ENCODE assay signal across 1 cellular context in the genomic region with DNA sequence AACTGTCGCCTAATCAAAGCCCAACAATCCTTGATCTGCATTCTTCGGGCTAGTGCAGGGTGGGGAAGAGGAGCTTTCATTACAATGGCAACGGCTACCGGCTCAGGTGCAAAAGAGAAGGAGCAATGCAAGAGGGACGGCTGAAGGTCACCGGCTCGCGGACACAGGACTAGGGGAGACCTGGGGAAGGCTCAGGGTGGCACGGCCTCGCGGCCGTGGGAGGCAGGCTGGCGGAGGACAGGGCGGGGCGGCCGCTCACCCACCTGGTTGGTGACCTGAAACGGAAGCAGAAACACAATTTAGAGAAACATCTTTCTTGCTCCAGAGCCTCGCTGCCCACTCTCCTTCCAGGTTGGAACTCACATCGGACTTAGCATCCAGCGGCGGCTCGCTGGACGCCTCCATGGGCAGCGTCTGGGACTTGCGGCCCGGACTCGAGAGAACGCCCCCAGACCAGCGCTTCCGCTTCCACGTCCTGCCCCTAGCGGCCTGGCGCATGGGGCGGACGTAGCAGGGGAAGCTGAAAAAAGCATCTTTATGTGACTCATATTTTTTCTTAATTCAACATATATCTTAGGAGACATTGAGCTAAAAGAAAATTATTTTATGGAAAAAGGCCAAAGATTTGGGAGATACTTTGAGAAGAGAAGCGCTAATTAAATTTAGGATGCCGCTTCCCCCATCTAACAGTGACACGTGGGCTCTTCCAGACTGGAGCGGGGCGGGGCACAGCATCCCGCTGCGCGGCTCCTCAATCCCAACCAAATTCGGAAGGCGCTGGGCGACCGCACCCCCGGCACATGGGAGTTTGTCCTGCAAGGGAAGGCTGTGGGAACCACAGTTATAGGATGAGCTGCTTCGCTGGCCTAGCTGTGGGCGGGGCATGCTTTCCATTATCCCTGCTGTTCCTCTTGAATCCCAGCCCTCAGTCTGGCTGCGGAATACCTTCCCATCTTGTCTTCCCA.
A peak's percentile ranks its signal among the peaks of the same experiment; 100 is the strongest.
TF ChIP-seq lines count a peak whose summit lies in the region.

A gene (minus strand): TSS at position 441 of the 965 bp plus-strand sequence. CDS start 36 bp downstream, at position 405.

TF ChIP-seq in HepG2, 621 proteins besides CTCF, POLR2A, EP300 and RAD21 (continued from another document and continues in another):
- TF ChIP-seq HES4 (CRISPR knock-in tag; IDR thresholded peaks at IDR 0.05; ENCODE audit: borderline replicate concordance) (no peak), TMF1 (CRISPR knock-in tag; IDR thresholded peaks at IDR 0.05; ENCODE audit: low read depth) (no peak), ZFY (CRISPR knock-in tag; IDR thresholded peaks at IDR 0.05) (peak; percentile 91), KAT7 (CRISPR knock-in tag; IDR thresholded peaks at IDR 0.05; ENCODE audit: borderline replicate concordance) (peak; percentile 65; the same call in 1 of the 2 replicates), ZSCAN9 (CRISPR knock-in tag; IDR thresholded peaks at IDR 0.05; ENCODE audit: borderline replicate concordance) (peak; percentile 75), NR3C1 (CRISPR knock-in tag; IDR thresholded peaks at IDR 0.05) (no peak), ZSCAN12 (CRISPR knock-in tag; IDR thresholded peaks at IDR 0.05) (no peak), ZNF367 (CRISPR knock-in tag; IDR thresholded peaks at IDR 0.05; ENCODE audit: borderline replicate concordance) (0 out of 2 replicates have a peak, but pooled peaks have one; percentile 54), RARG (CRISPR knock-in tag; IDR thresholded peaks at IDR 0.05; ENCODE audit: low read depth) (no peak), LCORL (IDR thresholded peaks at IDR 0.05) (peak; percentile 49; the same call in 1 of the 2 replicates), LCORL (CRISPR knock-in tag; IDR thresholded peaks at IDR 0.05) (peak; percentile 70), ZNF263 (CRISPR knock-in tag; IDR thresholded peaks at IDR 0.05) (0 out of 2 replicates have a peak, but pooled peaks have one; percentile 17), TCF7 (IDR thresholded peaks at IDR 0.05; ENCODE audit: low read depth) (no peak), ZNF644 (CRISPR knock-in tag; IDR thresholded peaks at IDR 0.05; ENCODE audit: low read depth) (no peak), MZF1 (CRISPR knock-in tag; IDR thresholded peaks at IDR 0.05; ENCODE audit: borderline replicate concordance) (no peak), ZNF282 (IDR thresholded peaks at IDR 0.05; ENCODE audit: partially characterized antibody) (no peak), ZMYM2 (CRISPR knock-in tag; IDR thresholded peaks at IDR 0.05) (no peak), NCOR1 (IDR thresholded peaks at IDR 0.05; ENCODE audit: borderline replicate concordance, low read length) (no peak), ZNF879 (CRISPR knock-in tag; IDR thresholded peaks at IDR 0.05) (no peak), NFATC3 (CRISPR knock-in tag; IDR thresholded peaks at IDR 0.05) (no peak), TCF7L2 (IDR thresholded peaks at IDR 0.05; ENCODE audit: low read depth, low read length) (no peak), NR2F2 (IDR thresholded peaks at IDR 0.05; ENCODE audit: borderline replicate concordance, low read depth) (no peak; the same call in 1 of the 2 replicates), NBN (conservative IDR thresholded peaks at IDR 0.05) (no peak), CBX1 (IDR thresholded peaks at IDR 0.05; ENCODE audit: low read depth) (peak; percentile 57), ZNF850 (CRISPR knock-in tag; conservative IDR thresholded peaks at IDR 0.05) (no peak), SRSF4 (IDR thresholded peaks at IDR 0.05; ENCODE audit: low read depth, low read length, poor library complexity, severe bottlenecking) (no peak), ZNF562 (CRISPR knock-in tag; IDR thresholded peaks at IDR 0.05; ENCODE audit: borderline replicate concordance) (no peak), PCBP2 (optimal IDR thresholded peaks at IDR 0.05; ENCODE audit: low read depth, low read length, poor library complexity, severe bottlenecking) (no peak), ZKSCAN5 (CRISPR knock-in tag; IDR thresholded peaks at IDR 0.05) (no peak), ARNTL (CRISPR knock-in tag; IDR thresholded peaks at IDR 0.05) (0 out of 2 replicates have a peak, but pooled peaks have one; percentile 47), ZNF44 (CRISPR knock-in tag; IDR thresholded peaks at IDR 0.05) (no peak), ZNF274 (CRISPR knock-in tag; IDR thresholded peaks at IDR 0.05) (0 out of 2 replicates have a peak, but pooled peaks have one; percentile 62), ATF1 (CRISPR knock-in tag; IDR thresholded peaks at IDR 0.05) (no peak), ELF4 (CRISPR knock-in tag; IDR thresholded peaks at IDR 0.05; ENCODE audit: borderline replicate concordance) (peak; percentile 90), GFI1 (CRISPR knock-in tag; IDR thresholded peaks at IDR 0.05; ENCODE audit: borderline replicate concordance) (peak; percentile 71), TAF15 (IDR thresholded peaks at IDR 0.05; ENCODE audit: low read depth, low read length, poor library complexity, severe bottlenecking) (no peak), TBL1XR1 (IDR thresholded peaks at IDR 0.05; ENCODE audit: borderline replicate concordance, low read length, partially characterized antibody) (no peak), ZNF251 (CRISPR knock-in tag; IDR thresholded peaks at IDR 0.05) (no peak), BRCA1 (CRISPR knock-in tag; IDR thresholded peaks at IDR 0.05) (0 out of 2 replicates have a peak, but pooled peaks have one; percentile 18), TCF12 (IDR thresholded peaks at IDR 0.05) (no peak), TCF12 (CRISPR knock-in tag; IDR thresholded peaks at IDR 0.05) (no peak), ZBTB20 (CRISPR knock-in tag; IDR thresholded peaks at IDR 0.05; ENCODE audit: borderline replicate concordance, low read depth) (0 out of 2 replicates have a peak, but pooled peaks have one; percentile 51), ZFP37 (CRISPR knock-in tag; IDR thresholded peaks at IDR 0.05; ENCODE audit: borderline replicate concordance) (no peak), HNF4A (CRISPR knock-in tag; IDR thresholded peaks at IDR 0.05) (no peak), CCDC6 (CRISPR knock-in tag; IDR thresholded peaks at IDR 0.05) (no peak; the same call in 1 of the 2 replicates)
- TF ChIP-seq, protein P1, sequence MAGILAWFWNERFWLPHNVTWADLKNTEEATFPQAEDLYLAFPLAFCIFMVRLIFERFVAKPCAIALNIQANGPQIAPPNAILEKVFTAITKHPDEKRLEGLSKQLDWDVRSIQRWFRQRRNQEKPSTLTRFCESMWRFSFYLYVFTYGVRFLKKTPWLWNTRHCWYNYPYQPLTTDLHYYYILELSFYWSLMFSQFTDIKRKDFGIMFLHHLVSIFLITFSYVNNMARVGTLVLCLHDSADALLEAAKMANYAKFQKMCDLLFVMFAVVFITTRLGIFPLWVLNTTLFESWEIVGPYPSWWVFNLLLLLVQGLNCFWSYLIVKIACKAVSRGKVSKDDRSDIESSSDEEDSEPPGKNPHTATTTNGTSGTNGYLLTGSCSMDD (CRISPR knock-in tag; IDR thresholded peaks at IDR 0.05): no peak
- TF ChIP-seq, protein P2, sequence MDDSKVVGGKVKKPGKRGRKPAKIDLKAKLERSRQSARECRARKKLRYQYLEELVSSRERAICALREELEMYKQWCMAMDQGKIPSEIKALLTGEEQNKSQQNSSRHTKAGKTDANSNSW (CRISPR knock-in tag; IDR thresholded peaks at IDR 0.05; ENCODE audit: borderline replicate concordance): no peak
- TF ChIP-seq, protein P3, sequence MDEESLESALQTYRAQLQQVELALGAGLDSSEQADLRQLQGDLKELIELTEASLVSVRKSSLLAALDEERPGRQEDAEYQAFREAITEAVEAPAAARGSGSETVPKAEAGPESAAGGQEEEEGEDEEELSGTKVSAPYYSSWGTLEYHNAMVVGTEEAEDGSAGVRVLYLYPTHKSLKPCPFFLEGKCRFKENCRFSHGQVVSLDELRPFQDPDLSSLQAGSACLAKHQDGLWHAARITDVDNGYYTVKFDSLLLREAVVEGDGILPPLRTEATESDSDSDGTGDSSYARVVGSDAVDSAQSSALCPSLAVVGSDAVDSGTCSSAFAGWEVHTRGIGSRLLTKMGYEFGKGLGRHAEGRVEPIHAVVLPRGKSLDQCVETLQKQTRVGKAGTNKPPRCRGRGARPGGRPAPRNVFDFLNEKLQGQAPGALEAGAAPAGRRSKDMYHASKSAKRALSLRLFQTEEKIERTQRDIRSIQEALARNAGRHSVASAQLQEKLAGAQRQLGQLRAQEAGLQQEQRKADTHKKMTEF (CRISPR knock-in tag; IDR thresholded peaks at IDR 0.05): peak; percentile 63
- TF ChIP-seq, protein P4, sequence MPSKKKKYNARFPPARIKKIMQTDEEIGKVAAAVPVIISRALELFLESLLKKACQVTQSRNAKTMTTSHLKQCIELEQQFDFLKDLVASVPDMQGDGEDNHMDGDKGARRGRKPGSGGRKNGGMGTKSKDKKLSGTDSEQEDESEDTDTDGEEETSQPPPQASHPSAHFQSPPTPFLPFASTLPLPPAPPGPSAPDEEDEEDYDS (CRISPR knock-in tag; IDR thresholded peaks at IDR 0.05): peak; percentile 73; the same call in 1 of the 2 replicates
- TF ChIP-seq, protein P5, sequence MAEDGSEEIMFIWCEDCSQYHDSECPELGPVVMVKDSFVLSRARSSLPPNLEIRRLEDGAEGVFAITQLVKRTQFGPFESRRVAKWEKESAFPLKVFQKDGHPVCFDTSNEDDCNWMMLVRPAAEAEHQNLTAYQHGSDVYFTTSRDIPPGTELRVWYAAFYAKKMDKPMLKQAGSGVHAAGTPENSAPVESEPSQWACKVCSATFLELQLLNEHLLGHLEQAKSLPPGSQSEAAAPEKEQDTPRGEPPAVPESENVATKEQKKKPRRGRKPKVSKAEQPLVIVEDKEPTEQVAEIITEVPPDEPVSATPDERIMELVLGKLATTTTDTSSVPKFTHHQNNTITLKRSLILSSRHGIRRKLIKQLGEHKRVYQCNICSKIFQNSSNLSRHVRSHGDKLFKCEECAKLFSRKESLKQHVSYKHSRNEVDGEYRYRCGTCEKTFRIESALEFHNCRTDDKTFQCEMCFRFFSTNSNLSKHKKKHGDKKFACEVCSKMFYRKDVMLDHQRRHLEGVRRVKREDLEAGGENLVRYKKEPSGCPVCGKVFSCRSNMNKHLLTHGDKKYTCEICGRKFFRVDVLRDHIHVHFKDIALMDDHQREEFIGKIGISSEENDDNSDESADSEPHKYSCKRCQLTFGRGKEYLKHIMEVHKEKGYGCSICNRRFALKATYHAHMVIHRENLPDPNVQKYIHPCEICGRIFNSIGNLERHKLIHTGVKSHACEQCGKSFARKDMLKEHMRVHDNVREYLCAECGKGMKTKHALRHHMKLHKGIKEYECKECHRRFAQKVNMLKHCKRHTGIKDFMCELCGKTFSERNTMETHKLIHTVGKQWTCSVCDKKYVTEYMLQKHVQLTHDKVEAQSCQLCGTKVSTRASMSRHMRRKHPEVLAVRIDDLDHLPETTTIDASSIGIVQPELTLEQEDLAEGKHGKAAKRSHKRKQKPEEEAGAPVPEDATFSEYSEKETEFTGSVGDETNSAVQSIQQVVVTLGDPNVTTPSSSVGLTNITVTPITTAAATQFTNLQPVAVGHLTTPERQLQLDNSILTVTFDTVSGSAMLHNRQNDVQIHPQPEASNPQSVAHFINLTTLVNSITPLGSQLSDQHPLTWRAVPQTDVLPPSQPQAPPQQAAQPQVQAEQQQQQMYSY (CRISPR knock-in tag; IDR thresholded peaks at IDR 0.05): no peak
- TF ChIP-seq, protein P6, sequence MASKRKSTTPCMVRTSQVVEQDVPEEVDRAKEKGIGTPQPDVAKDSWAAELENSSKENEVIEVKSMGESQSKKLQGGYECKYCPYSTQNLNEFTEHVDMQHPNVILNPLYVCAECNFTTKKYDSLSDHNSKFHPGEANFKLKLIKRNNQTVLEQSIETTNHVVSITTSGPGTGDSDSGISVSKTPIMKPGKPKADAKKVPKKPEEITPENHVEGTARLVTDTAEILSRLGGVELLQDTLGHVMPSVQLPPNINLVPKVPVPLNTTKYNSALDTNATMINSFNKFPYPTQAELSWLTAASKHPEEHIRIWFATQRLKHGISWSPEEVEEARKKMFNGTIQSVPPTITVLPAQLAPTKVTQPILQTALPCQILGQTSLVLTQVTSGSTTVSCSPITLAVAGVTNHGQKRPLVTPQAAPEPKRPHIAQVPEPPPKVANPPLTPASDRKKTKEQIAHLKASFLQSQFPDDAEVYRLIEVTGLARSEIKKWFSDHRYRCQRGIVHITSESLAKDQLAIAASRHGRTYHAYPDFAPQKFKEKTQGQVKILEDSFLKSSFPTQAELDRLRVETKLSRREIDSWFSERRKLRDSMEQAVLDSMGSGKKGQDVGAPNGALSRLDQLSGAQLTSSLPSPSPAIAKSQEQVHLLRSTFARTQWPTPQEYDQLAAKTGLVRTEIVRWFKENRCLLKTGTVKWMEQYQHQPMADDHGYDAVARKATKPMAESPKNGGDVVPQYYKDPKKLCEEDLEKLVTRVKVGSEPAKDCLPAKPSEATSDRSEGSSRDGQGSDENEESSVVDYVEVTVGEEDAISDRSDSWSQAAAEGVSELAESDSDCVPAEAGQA (IDR thresholded peaks at IDR 0.05; ENCODE audit: low read depth): no peak
- TF ChIP-seq, protein P6 (CRISPR knock-in tag; IDR thresholded peaks at IDR 0.05; ENCODE audit: borderline replicate concordance): no peak
- TF ChIP-seq, protein P7, sequence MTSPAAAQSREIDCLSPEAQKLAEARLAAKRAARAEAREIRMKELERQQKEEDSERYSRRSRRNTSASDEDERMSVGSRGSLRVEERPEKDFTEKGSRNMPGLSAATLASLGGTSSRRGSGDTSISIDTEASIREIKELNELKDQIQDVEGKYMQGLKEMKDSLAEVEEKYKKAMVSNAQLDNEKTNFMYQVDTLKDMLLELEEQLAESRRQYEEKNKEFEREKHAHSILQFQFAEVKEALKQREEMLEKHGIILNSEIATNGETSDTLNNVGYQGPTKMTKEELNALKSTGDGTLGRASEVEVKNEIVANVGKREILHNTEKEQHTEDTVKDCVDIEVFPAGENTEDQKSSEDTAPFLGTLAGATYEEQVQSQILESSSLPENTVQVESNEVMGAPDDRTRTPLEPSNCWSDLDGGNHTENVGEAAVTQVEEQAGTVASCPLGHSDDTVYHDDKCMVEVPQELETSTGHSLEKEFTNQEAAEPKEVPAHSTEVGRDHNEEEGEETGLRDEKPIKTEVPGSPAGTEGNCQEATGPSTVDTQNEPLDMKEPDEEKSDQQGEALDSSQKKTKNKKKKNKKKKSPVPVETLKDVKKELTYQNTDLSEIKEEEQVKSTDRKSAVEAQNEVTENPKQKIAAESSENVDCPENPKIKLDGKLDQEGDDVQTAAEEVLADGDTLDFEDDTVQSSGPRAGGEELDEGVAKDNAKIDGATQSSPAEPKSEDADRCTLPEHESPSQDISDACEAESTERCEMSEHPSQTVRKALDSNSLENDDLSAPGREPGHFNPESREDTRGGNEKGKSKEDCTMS (CRISPR knock-in tag; conservative IDR thresholded peaks at IDR 0.05): no peak
